24 cellular contexts compared by ENCODE assay signal in the genomic region with DNA sequence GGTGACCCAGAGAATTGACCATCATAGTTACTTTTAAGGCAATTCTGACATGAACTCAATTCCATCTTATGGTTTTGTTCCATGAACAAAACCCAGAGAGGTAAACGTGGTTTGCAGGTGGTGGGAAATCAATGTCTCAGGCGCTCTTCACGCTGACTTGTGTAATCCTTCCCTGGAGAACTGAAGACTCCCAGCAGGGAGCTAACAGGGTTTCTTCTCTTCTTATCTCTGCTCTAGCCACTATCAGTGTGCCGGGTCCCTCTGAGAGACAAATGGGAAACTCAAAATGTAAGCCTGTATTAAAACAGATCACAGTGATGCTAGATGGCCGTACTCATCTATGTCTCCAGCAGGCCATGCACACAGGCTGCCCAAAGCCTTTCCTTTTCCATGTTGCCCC.
"Had no signal": no experiment of that assay in that cellular context is flagged by ENCODE, and none has a peak within 500 bp of the region (broad histone marks: within the 10 kb centered on the region; RNA-seq: fewer than 3 reads in every experiment).

No MANE protein-coding gene starts in this region.

- DNase-seq: colonic mucosa; cortex of kidney; dermis blood vessel endothelial cell; dorsolateral prefrontal cortex; effector CD4-positive, alpha-beta T cell; effector CD8-positive, alpha-beta T cell; effector memory CD4-positive, alpha-beta T cell; effector memory CD8-positive, alpha-beta T cell; erythroblast; esophagus squamous epithelium; foreskin fibroblast; foreskin keratinocyte; foreskin melanocyte; gastrocnemius medialis; glutamatergic neuron; head of caudate nucleus; heart left ventricle; heart right ventricle had no signal

- H3K9me3 Mint-ChIP-seq: dendritic cell treated with granulocyte-macrophage colony-stimulating factor and Interleukin-4, amounts not matched to agents 40 ng/mL and 50 ng/mL, for 4 days; effector memory CD8-positive, alpha-beta T cell had no signal

- H3K4me1 ChIP-seq: colonic mucosa, esophagus muscularis mucosa, esophagus squamous epithelium, foreskin keratinocyte, gastrocnemius medialis, gastroesophageal sphincter had no signal

- H3K27ac Mint-ChIP-seq: dendritic cell treated with granulocyte-macrophage colony-stimulating factor and Interleukin-4, amounts not matched to agents 40 ng/mL and 50 ng/mL, for 4 days; effector memory CD8-positive, alpha-beta T cell had no signal

- ATAC-seq: effector memory CD8-positive, alpha-beta T cell; esophagus mucosa; foreskin keratinocyte; gastrocnemius medialis; gastroesophageal sphincter; heart left ventricle; heart right ventricle had no signal

- H3K27ac ChIP-seq: colonic mucosa, coronary artery, dorsolateral prefrontal cortex, epithelial cell of prostate, esophagus muscularis mucosa, esophagus squamous epithelium, foreskin keratinocyte, gastrocnemius medialis, gastroesophageal sphincter had no signal

- H3K27me3 ChIP-seq: dorsolateral prefrontal cortex had no signal

- H3K4me3 Mint-ChIP-seq: dendritic cell treated with granulocyte-macrophage colony-stimulating factor and Interleukin-4, amounts not matched to agents 40 ng/mL and 50 ng/mL, for 4 days; effector memory CD8-positive, alpha-beta T cell had no signal

- H3K9me3 ChIP-seq: colonic mucosa, esophagus muscularis mucosa, esophagus squamous epithelium, gastrocnemius medialis, gastroesophageal sphincter, heart left ventricle, heart right ventricle had no signal

- H3K36me3 ChIP-seq: colonic mucosa, esophagus muscularis mucosa, esophagus squamous epithelium, gastrocnemius medialis, gastroesophageal sphincter, heart left ventricle, heart right ventricle had no signal

- H3K4me3 ChIP-seq: colonic mucosa, coronary artery, dorsolateral prefrontal cortex, esophagus muscularis mucosa, esophagus squamous epithelium, gastrocnemius medialis, gastroesophageal sphincter, heart left ventricle, heart right ventricle had no signal
